Comparison of ENCODE assay signal across 1 cellular context in genomic region chr1:70353038-70353437, GRCh38.
TF ChIP-seq lines count a peak whose summit lies in the region.

No MANE protein-coding gene starts in this region.

TF ChIP-seq in GM12878, 131 proteins besides CTCF, POLR2A, EP300 and RAD21 (continued from another document):
- TF ChIP-seq NKRF (conservative IDR thresholded peaks at IDR 0.05) (no peak), GABPA (IDR thresholded peaks at IDR 0.05; ENCODE audit: low read depth) (no peak), IRF4 (IDR thresholded peaks at IDR 0.05; ENCODE audit: low read depth, low read length) (no peak), POLR2AphosphoS5 (IDR thresholded peaks at IDR 0.05; ENCODE audit: low read length) (no peak), REST (IDR thresholded peaks at IDR 0.05; ENCODE audit: low read depth, low read length) (no peak), EED (IDR thresholded peaks at IDR 0.05; ENCODE audit: low read depth) (no peak), MEF2A (IDR thresholded peaks at IDR 0.05; ENCODE audit: insufficient read depth, low read depth, low read length) (no peak), SREBF2 (IDR thresholded peaks at IDR 0.05; ENCODE audit: low read length) (no peak)
